ENCODE assay signal across 1 cellular context in genomic region chr1:183841550-183841949, GRCh38.
TF ChIP-seq lines count a peak whose summit lies in the region.

No MANE protein-coding gene starts in this region.

TF ChIP-seq in HepG2, 621 proteins besides CTCF, POLR2A, EP300 and RAD21 (continued from another document):
- TF ChIP-seq ZNF574 (CRISPR knock-in tag; IDR thresholded peaks at IDR 0.05) (no peak), ZSCAN22 (CRISPR knock-in tag; IDR thresholded peaks at IDR 0.05) (no peak), HNF1A (IDR thresholded peaks at IDR 0.05; ENCODE audit: low read depth) (no peak), HNF1A (CRISPR knock-in tag; IDR thresholded peaks at IDR 0.05; ENCODE audit: borderline replicate concordance) (no peak), ELF3 (CRISPR knock-in tag; IDR thresholded peaks at IDR 0.05) (no peak), ZNF362 (CRISPR knock-in tag; IDR thresholded peaks at IDR 0.05; ENCODE audit: borderline replicate concordance) (no peak), AHR (CRISPR knock-in tag; IDR thresholded peaks at IDR 0.05) (no peak), ZXDC (CRISPR knock-in tag; IDR thresholded peaks at IDR 0.05) (no peak), GATA4 (IDR thresholded peaks at IDR 0.05; ENCODE audit: borderline replicate concordance, low read depth) (no peak)
- TF ChIP-seq, protein P1, sequence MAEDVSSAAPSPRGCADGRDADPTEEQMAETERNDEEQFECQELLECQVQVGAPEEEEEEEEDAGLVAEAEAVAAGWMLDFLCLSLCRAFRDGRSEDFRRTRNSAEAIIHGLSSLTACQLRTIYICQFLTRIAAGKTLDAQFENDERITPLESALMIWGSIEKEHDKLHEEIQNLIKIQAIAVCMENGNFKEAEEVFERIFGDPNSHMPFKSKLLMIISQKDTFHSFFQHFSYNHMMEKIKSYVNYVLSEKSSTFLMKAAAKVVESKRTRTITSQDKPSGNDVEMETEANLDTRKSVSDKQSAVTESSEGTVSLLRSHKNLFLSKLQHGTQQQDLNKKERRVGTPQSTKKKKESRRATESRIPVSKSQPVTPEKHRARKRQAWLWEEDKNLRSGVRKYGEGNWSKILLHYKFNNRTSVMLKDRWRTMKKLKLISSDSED (CRISPR knock-in tag; IDR thresholded peaks at IDR 0.05): no peak
- TF ChIP-seq, protein P2, sequence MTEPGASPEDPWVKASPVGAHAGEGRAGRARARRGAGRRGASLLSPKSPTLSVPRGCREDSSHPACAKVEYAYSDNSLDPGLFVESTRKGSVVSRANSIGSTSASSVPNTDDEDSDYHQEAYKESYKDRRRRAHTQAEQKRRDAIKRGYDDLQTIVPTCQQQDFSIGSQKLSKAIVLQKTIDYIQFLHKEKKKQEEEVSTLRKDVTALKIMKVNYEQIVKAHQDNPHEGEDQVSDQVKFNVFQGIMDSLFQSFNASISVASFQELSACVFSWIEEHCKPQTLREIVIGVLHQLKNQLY (CRISPR knock-in tag; IDR thresholded peaks at IDR 0.05): no peak
- TF ChIP-seq, protein P3, sequence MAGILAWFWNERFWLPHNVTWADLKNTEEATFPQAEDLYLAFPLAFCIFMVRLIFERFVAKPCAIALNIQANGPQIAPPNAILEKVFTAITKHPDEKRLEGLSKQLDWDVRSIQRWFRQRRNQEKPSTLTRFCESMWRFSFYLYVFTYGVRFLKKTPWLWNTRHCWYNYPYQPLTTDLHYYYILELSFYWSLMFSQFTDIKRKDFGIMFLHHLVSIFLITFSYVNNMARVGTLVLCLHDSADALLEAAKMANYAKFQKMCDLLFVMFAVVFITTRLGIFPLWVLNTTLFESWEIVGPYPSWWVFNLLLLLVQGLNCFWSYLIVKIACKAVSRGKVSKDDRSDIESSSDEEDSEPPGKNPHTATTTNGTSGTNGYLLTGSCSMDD (CRISPR knock-in tag; IDR thresholded peaks at IDR 0.05): no peak
- TF ChIP-seq, protein P4, sequence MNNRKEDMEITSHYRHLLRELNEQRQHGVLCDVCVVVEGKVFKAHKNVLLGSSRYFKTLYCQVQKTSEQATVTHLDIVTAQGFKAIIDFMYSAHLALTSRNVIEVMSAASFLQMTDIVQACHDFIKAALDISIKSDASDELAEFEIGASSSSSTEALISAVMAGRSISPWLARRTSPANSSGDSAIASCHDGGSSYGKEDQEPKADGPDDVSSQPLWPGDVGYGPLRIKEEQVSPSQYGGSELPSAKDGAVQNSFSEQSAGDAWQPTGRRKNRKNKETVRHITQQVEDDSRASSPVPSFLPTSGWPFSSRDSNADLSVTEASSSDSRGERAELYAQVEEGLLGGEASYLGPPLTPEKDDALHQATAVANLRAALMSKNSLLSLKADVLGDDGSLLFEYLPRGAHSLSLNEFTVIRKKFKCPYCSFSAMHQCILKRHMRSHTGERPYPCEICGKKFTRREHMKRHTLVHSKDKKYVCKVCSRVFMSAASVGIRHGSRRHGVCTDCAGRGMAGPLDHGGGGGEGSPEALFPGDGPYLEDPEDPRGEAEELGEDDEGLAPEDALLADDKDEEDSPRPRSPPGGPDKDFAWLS (CRISPR knock-in tag; IDR thresholded peaks at IDR 0.05; ENCODE audit: borderline replicate concordance): no peak
